In genomic region chr19:44596428-44597130, GRCh38 we compare ENCODE assay signal across 2 cellular contexts.
TF ChIP-seq lines count a peak whose summit lies in the region.

No MANE protein-coding gene starts in this region.

TF ChIP-seq in HCT116, 20 proteins besides CTCF, POLR2A, EP300 and RAD21:
- TF ChIP-seq CEBPB (IDR thresholded peaks at IDR 0.05; ENCODE audit: low read depth): no peak
- no peak for TF ChIP-seq SP1 (IDR thresholded peaks at IDR 0.05; ENCODE audit: low read depth)
- TF ChIP-seq ELF1 (IDR thresholded peaks at IDR 0.05; ENCODE audit: borderline replicate concordance, low read depth): no peak
- no peak for TF ChIP-seq POLR2AphosphoS5 (IDR thresholded peaks at IDR 0.05; ENCODE audit: low read depth, low read length)
- no peak for TF ChIP-seq SRF (IDR thresholded peaks at IDR 0.05; ENCODE audit: low read depth)
- no peak for TF ChIP-seq FOSL1 (IDR thresholded peaks at IDR 0.05; ENCODE audit: low read depth)

TF ChIP-seq in H1, 55 proteins besides CTCF, POLR2A, EP300 and RAD21:
- TF ChIP-seq BRCA1 (IDR thresholded peaks at IDR 0.05; ENCODE audit: low read depth, low read length): no peak
- TF ChIP-seq HDAC2 (IDR thresholded peaks at IDR 0.05; ENCODE audit: borderline replicate concordance in 1 of 2, low read depth in 2 of 2, low read length in 2 of 2): no peak
- TF ChIP-seq ASH2L (IDR thresholded peaks at IDR 0.05; ENCODE audit: low read length): no peak
- no peak for TF ChIP-seq ZNF274 (IDR thresholded peaks at IDR 0.05; ENCODE audit: borderline replicate concordance, extremely low read depth, low read length)
- no peak for TF ChIP-seq MAFK (IDR thresholded peaks at IDR 0.05; ENCODE audit: low read depth, low read length)
- TF ChIP-seq HDAC6 (IDR thresholded peaks at IDR 0.05; ENCODE audit: low read depth, low read length): no peak
- TF ChIP-seq CHD7 (IDR thresholded peaks at IDR 0.05; ENCODE audit: insufficient replicate concordance, low read length): no peak
- no peak for TF ChIP-seq RBBP5 (IDR thresholded peaks at IDR 0.05; ENCODE audit: borderline replicate concordance, low read depth, low read length)
- TF ChIP-seq JUN (IDR thresholded peaks at IDR 0.05; ENCODE audit: low read depth, low read length): no peak
- TF ChIP-seq RXRA (IDR thresholded peaks at IDR 0.05; ENCODE audit: insufficient read depth, low read depth, low read length): no peak
- no peak for TF ChIP-seq POU5F1 (IDR thresholded peaks at IDR 0.05; ENCODE audit: low read depth, low read length)
